ENCODE assay signal across 8 cellular contexts in genomic region chr11:62881579-62882427, GRCh38. TPM values are rescaled to one million over a fixed set of nuclear protein-coding genes. Genes with fewer than 3 reads are reported as not detected.
A peak's percentile ranks its signal among the peaks of the same experiment; 100 is the strongest.
DNase-seq lines count a peak whose midpoint lies in the region; TF ChIP-seq lines count a peak whose summit lies in the region.

No MANE protein-coding gene starts in this region.

- H3K79me2 ChIP-seq in MM.1S (ENCODE audit: low read length) = peaks cover 70% of the 10 kb centered on the region

- H2AFZ ChIP-seq in MM.1S (ENCODE audit: low read length) = 0 out of 2 replicates have a peak overlapping the region, but pooled peaks have one; percentile 65

- H3K27ac ChIP-seq in MM.1S (ENCODE audit: low read length) = peak overlapping the region; percentile 98
- peak overlapping the region; percentile 98 to 100 for H3K27ac ChIP-seq in right atrium auricular region
- peak overlapping the region; percentile 99 for H3K27ac ChIP-seq in rectal smooth muscle tissue (ENCODE audit: low read depth, low read length)
- peak overlapping the region; percentile 100 for H3K27ac ChIP-seq in vagina

- DNase-seq in HCEC 1CT (peak; percentile 96), MM.1S (peak; percentile 93), T follicular helper cell (ENCODE audit: low read depth) (peak; percentile 95), amniotic epithelial cell (ENCODE audit: low read depth) (peak; percentile 97), right atrium auricular region (ENCODE audit: low spot score) (peak; percentile 98), vagina (ENCODE audit: extremely low spot score in 2 of 2) (peak; percentile 98 to 99)

- H4K20me1 ChIP-seq in MM.1S (ENCODE audit: insufficient read depth, low read length) = peaks cover 16% of the 10 kb centered on the region

- no peaks in the 10 kb centered on the region for H3K9me2 ChIP-seq in MM.1S (replicated peaks; ENCODE audit: insufficient read depth, low read length)

- intact Hi-C loops in vagina (cut with DNase I) = no loop called here

- peaks cover 52% of the 10 kb centered on the region for H3F3A ChIP-seq in MM.1S (ENCODE audit: insufficient read depth, low read length)

- H3K27me3 ChIP-seq in MM.1S (replicated peaks; ENCODE audit: insufficient read depth, low read length) (no peaks in the 10 kb centered on the region), right atrium auricular region (no peaks in the 10 kb centered on the region), rectal smooth muscle tissue (ENCODE audit: control insufficient read depth, insufficient read depth, low read length) (peaks cover 3% of the 10 kb centered on the region), vagina (no peaks in the 10 kb centered on the region)

- peaks cover 32% of the 10 kb centered on the region for H3K36me3 ChIP-seq in MM.1S (replicated peaks; ENCODE audit: insufficient read depth, low read length)
- H3K36me3 ChIP-seq in right atrium auricular region = peaks cover 45% of the 10 kb centered on the region
- peaks cover 30% of the 10 kb centered on the region for H3K36me3 ChIP-seq in rectal smooth muscle tissue (ENCODE audit: control insufficient read depth, insufficient read depth, low read length)
- H3K36me3 ChIP-seq in vagina = peaks cover 0 to 43% of the 10 kb centered on the region in 2 donors

- H3K4me3 ChIP-seq in GM08714 (ENCODE audit: low read length) (peak overlapping the region; percentile 85), MM.1S (ENCODE audit: low read length) (peak overlapping the region; percentile 99), right atrium auricular region (peak overlapping the region; percentile 73 to 97), rectal smooth muscle tissue (ENCODE audit: low read length) (peak overlapping the region; percentile 100), vagina (peak overlapping the region; percentile 98 to 100)

- H3K9ac ChIP-seq in MM.1S (ENCODE audit: low read length) (peak overlapping the region; percentile 98), rectal smooth muscle tissue (ENCODE audit: low read length) (peak overlapping the region; percentile 99)

- H3K9me3 ChIP-seq in MM.1S (replicated peaks; ENCODE audit: insufficient read depth, low read length) = no peaks in the 10 kb centered on the region
- no peaks in the 10 kb centered on the region for H3K9me3 ChIP-seq in right atrium auricular region
- H3K9me3 ChIP-seq in vagina = no peaks in the 10 kb centered on the region

- TF ChIP-seq CTCF in MM.1S (IDR thresholded peaks at IDR 0.05; ENCODE audit: low read length) (no peak), right atrium auricular region (IDR thresholded peaks at IDR 0.05) (peak in 1 of 2 donors; percentile 7), vagina (IDR thresholded peaks at IDR 0.05) (no peak)

- H3K4me2 ChIP-seq in MM.1S (ENCODE audit: low read depth, low read length) = peak overlapping the region; percentile 74

- peaks cover 21% of the 10 kb centered on the region for H3K4me1 ChIP-seq in MM.1S (ENCODE audit: low read length)
- peaks cover 2 to 46% of the 10 kb centered on the region in 2 donors for H3K4me1 ChIP-seq in right atrium auricular region
- peaks cover 31% of the 10 kb centered on the region for H3K4me1 ChIP-seq in rectal smooth muscle tissue (ENCODE audit: control insufficient read depth, insufficient read depth, low read length)
- H3K4me1 ChIP-seq in vagina = peaks cover 58% of the 10 kb centered on the region

- TF ChIP-seq POLR2A in vagina (IDR thresholded peaks at IDR 0.05) = peak in 1 of 2 donors; percentile 7

RNA-seq across cellular contexts. Expression of gene SLC3A2, which starts 1.1 kb away (rescaled TPM):
- total RNA-seq in right atrium auricular region (10 to 100 TPM; 27.7 to 64.9 TPM), vagina (169 TPM)

RNA-seq across cellular contexts. Expression of gene CHRM1, which starts 39.4 kb away (rescaled TPM):
- total RNA-seq in right atrium auricular region (not detected), vagina (not detected)

RNA-seq across cellular contexts. Expression of gene WDR74, which starts 42.4 kb away (rescaled TPM):
- 10 to 100 TPM; 17.8 to 26.8 TPM for total RNA-seq in right atrium auricular region
- 51.8 TPM for total RNA-seq in vagina

RNA-seq across cellular contexts. Expression of gene TEX54, which starts 49.2 kb away (rescaled TPM):
- total RNA-seq in right atrium auricular region (not detected), vagina (not detected)

RNA-seq across cellular contexts. Expression of gene STX5, which starts 50.0 kb away (rescaled TPM):
- total RNA-seq in right atrium auricular region (10 to 100 TPM; 15.2 to 24.7 TPM), vagina (35.6 TPM)

Comparison
In these comparisons a context has a peak if more than half of its experiments do, and no peak if none do; other contexts are left out.
1. Peak in every context shown above with its lines: DNase-seq, H3K4me3 ChIP-seq and H3K27ac ChIP-seq.